12 cellular contexts compared by ENCODE assay signal in the genomic region with DNA sequence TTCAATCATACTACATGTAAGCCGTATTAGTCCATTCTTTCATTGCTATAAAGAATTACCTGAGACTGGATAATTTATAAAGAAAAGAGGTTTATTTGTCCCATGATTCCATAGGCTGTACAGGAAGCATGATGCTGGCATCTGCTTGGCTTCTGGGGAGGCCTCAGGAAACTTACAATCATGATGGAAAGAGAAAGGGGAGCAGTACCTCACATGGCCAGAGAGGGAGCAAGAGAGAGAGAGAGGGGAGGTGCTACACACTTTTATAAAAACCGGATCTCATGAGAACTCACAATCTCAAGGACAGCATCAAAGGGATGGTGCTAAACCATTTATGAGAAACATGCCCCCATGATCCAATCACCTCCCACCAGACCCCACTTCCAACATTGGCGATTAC. TPM values are rescaled to one million over a fixed set of nuclear protein-coding genes. Genes with fewer than 3 reads are reported as not detected.
DNase-seq lines count a peak whose midpoint lies in the region; FAIRE-seq and TF ChIP-seq lines count a peak whose summit lies in the region.
"Had no signal": no experiment of that assay in that cellular context is flagged by ENCODE, and none has a peak within 500 bp of the region (broad histone marks: within the 10 kb centered on the region; RNA-seq: fewer than 3 reads in every experiment).

No MANE protein-coding gene starts in this region.

- peaks cover 6% of the 10 kb centered on the region; the same call in 1 of the 2 replicates for H3K9me3 ChIP-seq in Loucy (ENCODE audit: insufficient read depth, low read depth, low read length)
- H3K9me3 ChIP-seq: ascending aorta had no signal

- TF ChIP-seq CTCF in Loucy (conservative IDR thresholded peaks at IDR 0.05; ENCODE audit: low read length) (peak; percentile 44), astrocyte of the cerebellum (IDR thresholded peaks at IDR 0.05; ENCODE audit: low read depth, low read length, missing control alignments) (peak; percentile 43), neural crest cell (conservative IDR thresholded peaks at IDR 0.05) (peak; percentile 50)

- H3K9ac ChIP-seq in Loucy (ENCODE audit: low read depth, low read length, poor library complexity, severe bottlenecking), result no peak overlapping the region

- H3K4me3 ChIP-seq in Loucy (ENCODE audit: low read length, poor library complexity, severe bottlenecking) (no peak overlapping the region), astrocyte of the cerebellum (ENCODE audit: low read depth, low read length) (no peak overlapping the region)
- H3K4me3 ChIP-seq: ascending aorta, lung had no signal

- H3K27me3 Mint-ChIP-seq in neural crest cell (ENCODE audit: low read depth), result peaks cover 7% of the 10 kb centered on the region

- no peak for FAIRE-seq in frontal cortex (lab: Jason Lieb, UNC)

- no peak overlapping the region for H2AFZ ChIP-seq in Loucy (ENCODE audit: low read length)

- no peak overlapping the region for H3K27ac Mint-ChIP-seq in neural crest cell (ENCODE audit: unreplicated experiment)
- H3K27ac Mint-ChIP-seq: activated B cell treated with CpG ODN at 0.5 μM for 24 hours had no signal

- no peaks in the 10 kb centered on the region for H3K79me2 ChIP-seq in Loucy (ENCODE audit: insufficient read depth, low read length)

- no peaks in the 10 kb centered on the region for H4K20me1 ChIP-seq in Loucy (ENCODE audit: insufficient read depth, low read length, poor library complexity, severe bottlenecking)

- in situ Hi-C loops in astrocyte of the cerebellum (cut with HindIII; ENCODE audit: low sequenced_read_pairs), result no loop called here

- H3K36me3 ChIP-seq in Loucy (ENCODE audit: insufficient read depth, low read length), result no peaks in the 10 kb centered on the region
- H3K36me3 ChIP-seq: ascending aorta had no signal

- peaks cover 7% of the 10 kb centered on the region for H3K9me3 Mint-ChIP-seq in neural crest cell

- no peaks in the 10 kb centered on the region for H3K9me2 ChIP-seq in Loucy (replicated peaks; ENCODE audit: low read depth, low read length)

- no peaks in the 10 kb centered on the region for H3K4me1 Mint-ChIP-seq in neural crest cell
- H3K4me1 Mint-ChIP-seq: activated B cell treated with CpG ODN at 0.5 μM for 24 hours had no signal

- H3K4me2 ChIP-seq in Loucy (ENCODE audit: low read depth, low read length, poor library complexity, severe bottlenecking), result no peak overlapping the region

- no peaks in the 10 kb centered on the region for H3F3A ChIP-seq in Loucy (ENCODE audit: low read depth)

- no peaks in the 10 kb centered on the region for H3K36me3 Mint-ChIP-seq in neural crest cell (ENCODE audit: low read depth)

- H3K4me1 ChIP-seq in Loucy (ENCODE audit: insufficient read depth, low read length, poor library complexity, severe bottlenecking), result no peaks in the 10 kb centered on the region
- H3K4me1 ChIP-seq: ascending aorta had no signal

- no peaks in the 10 kb centered on the region for H3K27me3 ChIP-seq in Loucy (ENCODE audit: insufficient read depth, low read length, poor library complexity, severe bottlenecking)
- H3K27me3 ChIP-seq: ascending aorta had no signal

- DNase-seq in DMS53 (lab: John Stamatoyannopoulos, UW) (peak; percentile 7), DMS53 treated with DMSO at 0.1 percent for 48 hours (lab: John Stamatoyannopoulos, UW; ENCODE audit: unreplicated experiment) (no peak), astrocyte of the cerebellum (ENCODE audit: low read depth) (no peak), neural crest cell (ENCODE audit: low read depth, low spot score) (no peak), frontal cortex (ENCODE audit: low spot score in 2 of 2) (no peak), NCI-H446 (lab: John Stamatoyannopoulos, UW) (no peak), occipital lobe (lab: John Stamatoyannopoulos, UW) (no peak)
- DNase-seq: activated B cell treated with CpG ODN at 0.5 μM for 24 hours; stimulated activated naive CD4-positive, alpha-beta T cell had no signal

- no peak overlapping the region for H3K4me3 Mint-ChIP-seq in neural crest cell
- H3K4me3 Mint-ChIP-seq: activated B cell treated with CpG ODN at 0.5 μM for 24 hours had no signal

RNA-seq across cellular contexts. Expression of a gene that starts 14.3 kb away (rescaled TPM):
- total RNA-seq in neural crest cell, result 69.2 and 70.5 TPM in 2 replicates
- total RNA-seq in frontal cortex, result 1,092 TPM
- 1,178 TPM for total RNA-seq in occipital lobe

Comparison
In these comparisons a context has a peak if more than half of its experiments do, and no peak if none do; other contexts are left out.
1. RNA of a gene that starts 14.3 kb away (total RNA-seq): 1,178 TPM in occipital lobe (single experiment) and 1,092 TPM in frontal cortex (single experiment); 69.2 to 70.5 TPM in neural crest cell; every median in the first group is over 10 times any median in the second.
2. Peak in every context shown above with its lines, with median percentiles within 50 percentile points of each other: CTCF ChIP-seq.